2 cellular contexts compared by ENCODE assay signal in genomic region chr1:3461238-3461933, GRCh38.
TF ChIP-seq lines count a peak whose summit lies in the region.

No MANE protein-coding gene starts in this region.

TF ChIP-seq in HCT116, 20 proteins besides CTCF, POLR2A, EP300 and RAD21 (continued from another document):
- TF ChIP-seq TCF7L2 (IDR thresholded peaks at IDR 0.05; ENCODE audit: borderline replicate concordance, extremely low read depth, insufficient read depth, insufficient read length), result no peak
- TF ChIP-seq ELF1 (IDR thresholded peaks at IDR 0.05; ENCODE audit: borderline replicate concordance, low read depth), result no peak

TF ChIP-seq in HepG2, 621 proteins besides CTCF, POLR2A, EP300 and RAD21 (continued from another document and continues in another):
- TF ChIP-seq ZBTB44 (CRISPR knock-in tag; IDR thresholded peaks at IDR 0.05), result no peak
- no peak for TF ChIP-seq NKX3-1 (CRISPR knock-in tag; IDR thresholded peaks at IDR 0.05)
- no peak for TF ChIP-seq NBN (conservative IDR thresholded peaks at IDR 0.05)
- no peak for TF ChIP-seq GMEB2 (CRISPR knock-in tag; IDR thresholded peaks at IDR 0.05; ENCODE audit: low read depth)
- no peak for TF ChIP-seq KAT8 (CRISPR knock-in tag; IDR thresholded peaks at IDR 0.05)
- no peak for TF ChIP-seq ZNF362 (CRISPR knock-in tag; IDR thresholded peaks at IDR 0.05; ENCODE audit: borderline replicate concordance)
- no peak for TF ChIP-seq TAF1 (CRISPR knock-in tag; IDR thresholded peaks at IDR 0.05)
- TF ChIP-seq ZNF44 (CRISPR knock-in tag; IDR thresholded peaks at IDR 0.05), result no peak
- TF ChIP-seq MED13 (CRISPR knock-in tag; IDR thresholded peaks at IDR 0.05), result no peak
- TF ChIP-seq ZNF883 (CRISPR knock-in tag; IDR thresholded peaks at IDR 0.05; ENCODE audit: not compliant biosample characterization), result no peak
- no peak for TF ChIP-seq NR0B2 (CRISPR knock-in tag; IDR thresholded peaks at IDR 0.05)
- TF ChIP-seq ADNP (CRISPR knock-in tag; IDR thresholded peaks at IDR 0.05), result peak; percentile 83; the same call in 1 of the 2 replicates
- TF ChIP-seq REL (CRISPR knock-in tag; conservative IDR thresholded peaks at IDR 0.05), result no peak
- peak; percentile 58 for TF ChIP-seq RBFOX2 (IDR thresholded peaks at IDR 0.05; ENCODE audit: low read depth, low read length)
- no peak for TF ChIP-seq LBX2 (CRISPR knock-in tag; IDR thresholded peaks at IDR 0.05; ENCODE audit: borderline replicate concordance)
- 0 out of 2 replicates have a peak, but pooled peaks have one; percentile 2 for TF ChIP-seq ZBTB20 (CRISPR knock-in tag; IDR thresholded peaks at IDR 0.05; ENCODE audit: borderline replicate concordance, low read depth)
- no peak for TF ChIP-seq ZBTB26 (CRISPR knock-in tag; IDR thresholded peaks at IDR 0.05; ENCODE audit: borderline replicate concordance)
- no peak for TF ChIP-seq CEBPG (CRISPR knock-in tag; IDR thresholded peaks at IDR 0.05)
- no peak for TF ChIP-seq SMARCE1 (IDR thresholded peaks at IDR 0.05; ENCODE audit: borderline replicate concordance)
- TF ChIP-seq ZNF773 (CRISPR knock-in tag; IDR thresholded peaks at IDR 0.05; ENCODE audit: borderline replicate concordance), result no peak
- TF ChIP-seq ZBTB43 (CRISPR knock-in tag; conservative IDR thresholded peaks at IDR 0.05), result no peak
- TF ChIP-seq GLMP (CRISPR knock-in tag; IDR thresholded peaks at IDR 0.05; ENCODE audit: borderline replicate concordance), result no peak
- TF ChIP-seq ATF1 (CRISPR knock-in tag; IDR thresholded peaks at IDR 0.05), result no peak
- no peak for TF ChIP-seq HINFP (CRISPR knock-in tag; IDR thresholded peaks at IDR 0.05; ENCODE audit: low read depth)
- no peak for TF ChIP-seq ERF (CRISPR knock-in tag; IDR thresholded peaks at IDR 0.05)
- no peak for TF ChIP-seq NFIC (IDR thresholded peaks at IDR 0.05; ENCODE audit: low read length)
- TF ChIP-seq HNRNPLL (IDR thresholded peaks at IDR 0.05; ENCODE audit: low read depth, low read length, poor library complexity, severe bottlenecking), result peak; percentile 21
- no peak for TF ChIP-seq HOXA7 (CRISPR knock-in tag; IDR thresholded peaks at IDR 0.05)
- no peak for TF ChIP-seq ZNF232 (CRISPR knock-in tag; IDR thresholded peaks at IDR 0.05; ENCODE audit: borderline replicate concordance)
- TF ChIP-seq CC2D1A (CRISPR knock-in tag; IDR thresholded peaks at IDR 0.05), result no peak
- no peak for TF ChIP-seq ZNF704 (CRISPR knock-in tag; IDR thresholded peaks at IDR 0.05; ENCODE audit: borderline replicate concordance)
- no peak for TF ChIP-seq ATRX (CRISPR knock-in tag; IDR thresholded peaks at IDR 0.05; ENCODE audit: borderline replicate concordance)
- no peak for TF ChIP-seq ZNF674 (CRISPR knock-in tag; IDR thresholded peaks at IDR 0.05; ENCODE audit: low read depth)
- no peak for TF ChIP-seq ZNF205 (CRISPR knock-in tag; IDR thresholded peaks at IDR 0.05)
- TF ChIP-seq CEBPB (IDR thresholded peaks at IDR 0.05; ENCODE audit: borderline replicate concordance, low read depth, low read length), result no peak
- 0 out of 2 replicates have a peak, but pooled peaks have one; percentile 12 for TF ChIP-seq ZNF607 (CRISPR knock-in tag; IDR thresholded peaks at IDR 0.05; ENCODE audit: borderline replicate concordance)
- no peak for TF ChIP-seq KAT7 (CRISPR knock-in tag; IDR thresholded peaks at IDR 0.05; ENCODE audit: borderline replicate concordance)
- TF ChIP-seq JARID2 (CRISPR knock-in tag; IDR thresholded peaks at IDR 0.05; ENCODE audit: insufficient replicate concordance), result no peak
- TF ChIP-seq ZNF879 (CRISPR knock-in tag; IDR thresholded peaks at IDR 0.05), result no peak
- TF ChIP-seq TFE3 (CRISPR knock-in tag; IDR thresholded peaks at IDR 0.05), result no peak
- TF ChIP-seq ARID4A (CRISPR knock-in tag; IDR thresholded peaks at IDR 0.05; ENCODE audit: borderline replicate concordance), result no peak
- TF ChIP-seq KDM6A (CRISPR knock-in tag; IDR thresholded peaks at IDR 0.05; ENCODE audit: low read depth), result no peak
- no peak for TF ChIP-seq PITX1 (CRISPR knock-in tag; IDR thresholded peaks at IDR 0.05)
- no peak for TF ChIP-seq MED1 (CRISPR knock-in tag; IDR thresholded peaks at IDR 0.05)
- no peak for TF ChIP-seq ZNF737 (CRISPR knock-in tag; IDR thresholded peaks at IDR 0.05; ENCODE audit: borderline replicate concordance)
- TF ChIP-seq ETV5 (CRISPR knock-in tag; IDR thresholded peaks at IDR 0.05; ENCODE audit: borderline replicate concordance), result no peak
- TF ChIP-seq ZNF446 (CRISPR knock-in tag; IDR thresholded peaks at IDR 0.05), result no peak
